ENCODE assay signal across 27 cellular contexts in genomic region chr10:111837985-111838384, GRCh38.
"Had no signal": no experiment of that assay in that cellular context is flagged by ENCODE, and none has a peak within 500 bp of the region (broad histone marks: within the 10 kb centered on the region; RNA-seq: fewer than 3 reads in every experiment).

No MANE protein-coding gene starts in this region.

- DNase-seq: activated CD4-positive, alpha-beta T cell treated with anti-CD3 and anti-CD28 coated beads for 1 hour; activated CD4-positive, alpha-beta T cell treated with anti-CD3 and anti-CD28 coated beads for 48 hours; activated CD4-positive, CD25-positive, alpha-beta regulatory T cell; activated CD8-positive, alpha-beta T cell treated with anti-CD3 and anti-CD28 coated beads for 36 hours; activated gamma-delta T cell; activated naive CD4-positive, alpha-beta T cell treated with Interleukin-2 at 50 U/mL for 16 hours; activated naive CD8-positive, alpha-beta T cell treated with anti-CD3 and anti-CD28 coated beads, Interleukin-2, amount 10 ng/mL, durations not matched to agents 7 days and 5 days; activated T-cell treated with anti-CD3 and anti-CD28 coated beads, Interleukin-2, amount 50 U/mL, for 24 hours; amygdala; Karpas-422; NCI-H1105; NCI-H1436 treated with DMSO at 0.1 percent for 48 hours; NCI-H1694 treated with DMSO at 0.1 percent for 48 hours; NCI-H2029; NCI-H345; NCI-H524 treated with DMSO at 0.1 percent for 48 hours; NCI-H748 treated with DMSO at 0.1 percent for 48 hours; NK-92 treated with Interleukin-12 subunit alpha and Interleukin-12 subunit beta, amount 100 ng/mL, for 24 hours; OCI-M1; Right ventricle myocardium superior; SW 1271; T-helper 1 cell; T-helper 2 cell; T-helper 9 cell had no signal

- H3K36me3 ChIP-seq: ascending aorta, cardiac muscle cell had no signal

- H3K9me3 ChIP-seq: ascending aorta had no signal

- H3K4me3 ChIP-seq: ascending aorta, cardiac muscle cell had no signal

- H3K27me3 ChIP-seq: ascending aorta, cardiac muscle cell had no signal

- H3K27ac ChIP-seq: ascending aorta, cardiac muscle cell, VCaP had no signal

- ATAC-seq: activated CD8-positive, alpha-beta T cell treated with anti-CD3 and anti-CD28 coated beads for 36 hours had no signal
